In genomic region chr2:86079981-86080911, GRCh38 we compare ENCODE assay signal across 8 cellular contexts. TPM values are rescaled to one million over a fixed set of nuclear protein-coding genes. Genes with fewer than 3 reads are reported as not detected.
A peak's percentile ranks its signal among the peaks of the same experiment; 100 is the strongest.
DNase-seq lines count a peak whose midpoint lies in the region; ATAC-seq and TF ChIP-seq lines count a peak whose summit lies in the region.

No MANE protein-coding gene starts in this region.

- H3K79me2 ChIP-seq in parathyroid adenoma, result no peaks in the 10 kb centered on the region

- peak; percentile 74 for DNase-seq in ELF-1 (ENCODE audit: low read depth, low spot score)
- peak; percentile 60 for DNase-seq in Jurkat, Clone E6-1 (ENCODE audit: low read depth, low spot score)
- peak; percentile 47 to 79 for DNase-seq in SJSA1 (ENCODE audit: low read depth in 1 of 2, low spot score in 2 of 2)
- DNase-seq in activated gamma-delta T cell treated with Interleukin-2 at 50 U/mL for 16 hours, result peak; percentile 83
- DNase-seq in upper lobe of left lung, result peak; percentile 86 to 92

- H3K4me1 ChIP-seq in SJSA1 (replicated peaks), result 0 out of 2 replicates have a peak, but pooled peaks cover 5% of the 10 kb centered on the region
- H3K4me1 ChIP-seq in gastroesophageal sphincter, result peaks cover 0 to 28% (median 0%) of the 10 kb centered on the region in 3 donors
- H3K4me1 ChIP-seq in parathyroid adenoma, result peaks cover 7% of the 10 kb centered on the region
- peaks cover 12 to 18% (median 15%) of the 10 kb centered on the region in 4 donors for H3K4me1 ChIP-seq in upper lobe of left lung

- H3K36me3 ChIP-seq in SJSA1 (peaks cover 77% of the 10 kb centered on the region), gastroesophageal sphincter (peaks cover 0 to 65% of the 10 kb centered on the region in 2 donors), parathyroid adenoma (ENCODE audit: control insufficient read depth, insufficient read depth, low read length) (no peaks in the 10 kb centered on the region), upper lobe of left lung (peaks cover 0 to 40% (median 19%) of the 10 kb centered on the region in 4 donors)

- TF ChIP-seq POLR2A in gastroesophageal sphincter (IDR thresholded peaks at IDR 0.05) (no peak), upper lobe of left lung (IDR thresholded peaks at IDR 0.05) (no peak)

- H3K27me3 ChIP-seq in SJSA1 (replicated peaks) (no peaks in the 10 kb centered on the region), gastroesophageal sphincter (no peaks in the 10 kb centered on the region), parathyroid adenoma (ENCODE audit: control insufficient read depth, insufficient read depth, low read length) (no peaks in the 10 kb centered on the region), upper lobe of left lung (no peaks in the 10 kb centered on the region)

- TF ChIP-seq EP300 in gastroesophageal sphincter (IDR thresholded peaks at IDR 0.05), result no peak
- TF ChIP-seq EP300 in upper lobe of left lung (IDR thresholded peaks at IDR 0.05), result no peak

- H3K27ac ChIP-seq in SJSA1 (no peak overlapping the region), gastroesophageal sphincter (no peak overlapping the region), parathyroid adenoma (no peak overlapping the region), upper lobe of left lung (peak overlapping the region in 2 of 4 donors; percentile 27 to 33)

- no peak overlapping the region for H3K9ac ChIP-seq in parathyroid adenoma

- H3K9me3 ChIP-seq in SJSA1 (replicated peaks), result no peaks in the 10 kb centered on the region
- no peaks in the 10 kb centered on the region for H3K9me3 ChIP-seq in gastroesophageal sphincter
- H3K9me3 ChIP-seq in parathyroid adenoma (ENCODE audit: control insufficient read depth, low read length), result no peaks in the 10 kb centered on the region
- no peaks in the 10 kb centered on the region for H3K9me3 ChIP-seq in upper lobe of left lung

- TF ChIP-seq CTCF in gastroesophageal sphincter (IDR thresholded peaks at IDR 0.05), result peak; percentile 65 to 84 (median 78)
- peak; percentile 48 for TF ChIP-seq CTCF in parathyroid adenoma (IDR thresholded peaks at IDR 0.05)
- peak; percentile 60 to 83 (median 80) for TF ChIP-seq CTCF in upper lobe of left lung (IDR thresholded peaks at IDR 0.05)

- peak; percentile 78 for ATAC-seq in GM21619 (IDR thresholded peaks at IDR 0.05; ENCODE audit: unreplicated experiment)
- ATAC-seq in gastroesophageal sphincter, result peak; percentile 82
- ATAC-seq in upper lobe of left lung (ENCODE audit: low FRiP score in 2 of 2), result peak; percentile 90

- H3K4me2 ChIP-seq in parathyroid adenoma (ENCODE audit: low read length), result no peak overlapping the region

- H2AFZ ChIP-seq in parathyroid adenoma, result no peak overlapping the region

- WGBS in gastroesophageal sphincter (ENCODE audit: low coverage in 1 of 2), 2 donors, result 56 to 60% methylated on average over 5 of the region's 14 CpGs
- WGBS in upper lobe of left lung, 2 donors, result 33 to 44% methylated on average over 9 to 14 of the region's 14 CpGs

- no peak overlapping the region for H3K4me3 ChIP-seq in Jurkat, Clone E6-1 (ENCODE audit: low read length)
- H3K4me3 ChIP-seq in SJSA1, result no peak overlapping the region
- no peak overlapping the region for H3K4me3 ChIP-seq in gastroesophageal sphincter
- H3K4me3 ChIP-seq in parathyroid adenoma (ENCODE audit: low read depth, low read length), result no peak overlapping the region
- no peak overlapping the region for H3K4me3 ChIP-seq in upper lobe of left lung

RNA-seq across cellular contexts. Expression of gene POLR1A, which starts 25.4 kb away (rescaled TPM):
- polyA plus RNA-seq in Jurkat, Clone E6-1 (2012; ENCODE audit: insufficient read depth, insufficient read length), result 27.4 TPM
- 25.5 and 28.6 TPM in 2 replicates for total RNA-seq in SJSA1 (2014; rRNA removed; shearing (Covaris generic))
- total RNA-seq in gastroesophageal sphincter (10 to 100 TPM; 15.6 to 21.7 (median 17.7) TPM), upper lobe of left lung (10 to 100 TPM; 12.0 to 25.8 (median 22.1) TPM)

RNA-seq across cellular contexts. Expression of gene PTCD3, which starts 25.8 kb away (rescaled TPM):
- polyA plus RNA-seq in Jurkat, Clone E6-1 (2012; ENCODE audit: insufficient read depth, insufficient read length), result 141 TPM
- 86.1 and 274 TPM in 2 replicates for total RNA-seq in SJSA1 (2014; rRNA removed; shearing (Covaris generic))
- total RNA-seq in gastroesophageal sphincter (10 to 100 TPM; 34.7 to 85.1 (median 58.5) TPM), upper lobe of left lung (10 to 100 TPM; 37.0 to 79.4 (median 64.3) TPM)
